23 cellular contexts compared by ENCODE assay signal in the genomic region with DNA sequence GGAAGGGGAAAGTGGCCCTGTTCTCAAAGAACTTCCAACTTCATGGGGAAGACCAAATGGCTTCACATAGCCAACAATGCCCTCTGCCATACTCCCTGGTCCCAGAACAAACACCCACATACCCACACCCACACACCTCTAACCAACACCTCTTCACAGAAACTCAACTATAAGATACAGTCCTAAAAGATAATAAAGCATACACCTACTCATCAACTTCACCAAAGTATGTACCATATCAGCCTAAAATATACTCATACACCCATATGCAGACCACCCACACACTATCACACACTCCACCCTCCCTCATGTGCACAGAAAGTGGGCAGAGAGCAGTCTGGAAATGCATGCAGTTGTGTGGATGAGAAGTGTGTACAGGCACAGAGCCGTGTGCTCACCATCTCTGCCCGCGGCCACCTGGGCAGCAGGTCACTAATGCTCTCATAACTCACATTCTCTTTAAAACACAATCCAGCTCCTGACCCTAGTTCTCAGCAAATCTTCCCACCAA. TPM values are rescaled to one million over a fixed set of nuclear protein-coding genes. Genes with fewer than 3 reads are reported as not detected.
"Had no signal": no experiment of that assay in that cellular context is flagged by ENCODE, and none has a peak within 500 bp of the region (broad histone marks: within the 10 kb centered on the region; RNA-seq: fewer than 3 reads in every experiment).

No MANE protein-coding gene starts in this region.

- H3K4me2 ChIP-seq: smooth muscle cell had no signal

- FAIRE-seq: kidney had no signal

- H3K9me3 ChIP-seq: colonic mucosa, heart left ventricle, right atrium auricular region, tibial artery, upper lobe of left lung, vagina had no signal

- H3K4me1 ChIP-seq: colonic mucosa, tibial artery, vagina had no signal

- H3K4me3 ChIP-seq: colonic mucosa, heart left ventricle, right atrium auricular region, smooth muscle cell, tibial artery, upper lobe of left lung, vagina had no signal

- DNase-seq: colonic mucosa; dermis blood vessel endothelial cell; endodermal cell; foreskin melanocyte; heart left ventricle; hippocampal formation; kidney; mesendoderm; naive B cell; stimulated activated CD4-positive, alpha-beta T cell treated with anti-CD3 and anti-CD28 coated beads, Interleukin-4, amount 100 ng/mL, for 1 hour; stimulated activated CD8-positive, alpha-beta memory T cell treated with anti-CD3 and anti-CD28 coated beads, Interleukin-4, amount 100 ng/mL, for 48 hours; upper lobe of left lung had no signal

- H3K36me3 ChIP-seq: colonic mucosa, right atrium auricular region, tibial artery, upper lobe of left lung, vagina had no signal

- ATAC-seq: heart left ventricle; stimulated activated memory B cell treated with anti-CD40 and anti-IgM and Interleukin-4, amounts not matched to agents 10 μg/mL and 1 μg/mL and 100 μg/mL, for 72 hours had no signal

- H3K27ac ChIP-seq: colonic mucosa, heart left ventricle, right atrium auricular region, tibial artery, upper lobe of left lung, vagina had no signal

- H3K27me3 ChIP-seq: colonic mucosa, heart left ventricle, right atrium auricular region, tibial artery, upper lobe of left lung, vagina had no signal

RNA-seq across cellular contexts. Expression of a gene that starts 34.9 kb away (rescaled TPM):
- total RNA-seq: cerebellum, colonic mucosa, dermis blood vessel endothelial cell, endodermal cell, glomerular endothelial cell, lung microvascular endothelial cell, osteoblast, pulmonary artery endothelial cell, right atrium auricular region, smooth muscle cell, temporal lobe, vagina had no signal
- polyA plus RNA-seq: heart left ventricle, smooth muscle cell had no signal
